Comparison of ENCODE assay signal across 11 cellular contexts in genomic region chr3:57130426-57131209, GRCh38. TPM values are rescaled to one million over a fixed set of nuclear protein-coding genes. Genes with fewer than 3 reads are reported as not detected.
DNase-seq lines count a peak whose midpoint lies in the region; ATAC-seq, FAIRE-seq and TF ChIP-seq lines count a peak whose summit lies in the region.
"Had no signal": no experiment of that assay in that cellular context is flagged by ENCODE, and none has a peak within 500 bp of the region (broad histone marks: within the 10 kb centered on the region; RNA-seq: fewer than 3 reads in every experiment).

No MANE protein-coding gene starts in this region.

- ATAC-seq in natural killer cell (peak; percentile 18 to 74 (median 33)), HG03378 (IDR thresholded peaks at IDR 0.05; ENCODE audit: unreplicated experiment) (no peak), HG03159 (IDR thresholded peaks at IDR 0.05; ENCODE audit: unreplicated experiment) (no peak), HG03175 (IDR thresholded peaks at IDR 0.05; ENCODE audit: unreplicated experiment) (no peak), HG03025 (IDR thresholded peaks at IDR 0.05; ENCODE audit: low FRiP score, unreplicated experiment) (no peak)
- ATAC-seq: lower lobe of right lung had no signal

- TF ChIP-seq CTCF in bronchial epithelial cell (IDR thresholded peaks at IDR 0.05; ENCODE audit: insufficient read depth, low read length, severe bottlenecking) (no peak), natural killer cell (IDR thresholded peaks at IDR 0.05) (no peak)

- DNase-seq in ELF-1 (ENCODE audit: low read depth, low spot score): peak; percentile 99
- peak; percentile 39 for DNase-seq in NCI-H2029 treated with DMSO at 0.1 percent for 48 hours (lab: John Stamatoyannopoulos, UW)
- DNase-seq in bronchial epithelial cell (ENCODE audit: low read depth): no peak
- DNase-seq in natural killer cell: no peak
- DNase-seq: lower lobe of right lung, Peyer's patch had no signal

- peaks cover 0 to 3% of the 10 kb centered on the region in 2 donors for H3K27me3 Mint-ChIP-seq in natural killer cell (ENCODE audit: low read depth in 2 of 2)

- H3K4me3 Mint-ChIP-seq in natural killer cell: peak overlapping the region; percentile 42
- H3K4me3 Mint-ChIP-seq: activated naive CD4-positive, alpha-beta T cell treated with anti-CD3 and anti-CD28 coated beads, Interleukin-2, amount 50 U/mL, for 24 hours had no signal

- no peaks in the 10 kb centered on the region for H3K36me3 ChIP-seq in bronchial epithelial cell (ENCODE audit: control insufficient read depth, insufficient read depth, low read length)
- H3K36me3 ChIP-seq: lower lobe of right lung, Peyer's patch had no signal

- H3K27me3 ChIP-seq in bronchial epithelial cell (ENCODE audit: control insufficient read depth, insufficient read depth, low read length): no peaks in the 10 kb centered on the region
- H3K27me3 ChIP-seq: Peyer's patch had no signal

- H3K4me3 ChIP-seq in bronchial epithelial cell (ENCODE audit: low read depth, low read length): no peak overlapping the region
- H3K4me3 ChIP-seq: lower lobe of right lung, Peyer's patch had no signal

- peak overlapping the region; percentile 47 to 51 for H3K27ac Mint-ChIP-seq in natural killer cell
- H3K27ac Mint-ChIP-seq: activated naive CD4-positive, alpha-beta T cell treated with anti-CD3 and anti-CD28 coated beads, Interleukin-2, amount 50 U/mL, for 24 hours had no signal

- intact Hi-C loops in natural killer cell (cut with micrococcal nuclease): no loop called here

- no peaks in the 10 kb centered on the region for H3K9me3 Mint-ChIP-seq in natural killer cell
- H3K9me3 Mint-ChIP-seq: activated naive CD4-positive, alpha-beta T cell treated with anti-CD3 and anti-CD28 coated beads, Interleukin-2, amount 50 U/mL, for 24 hours had no signal

- H3K4me1 Mint-ChIP-seq in natural killer cell: peaks cover 9% of the 10 kb centered on the region in 2 donors
- H3K4me1 Mint-ChIP-seq: activated naive CD4-positive, alpha-beta T cell treated with anti-CD3 and anti-CD28 coated beads, Interleukin-2, amount 50 U/mL, for 24 hours had no signal

- FAIRE-seq in bronchial epithelial cell (lab: Jason Lieb, UNC): peak; percentile 70

- no peaks in the 10 kb centered on the region for H3K36me3 Mint-ChIP-seq in natural killer cell
- H3K36me3 Mint-ChIP-seq: activated naive CD4-positive, alpha-beta T cell treated with anti-CD3 and anti-CD28 coated beads, Interleukin-2, amount 50 U/mL, for 24 hours had no signal

RNA-seq across cellular contexts. Expression of gene IL17RD, which starts 34.5 kb away (rescaled TPM):
- total RNA-seq in bronchial epithelial cell (1.1 and 2.3 TPM in 2 replicates), natural killer cell (under 1 TPM in 2 of 3 donors, not detected in 1; 0.05 to 0.08 TPM)

Comparison
In these comparisons a context has a peak if more than half of its experiments do, and no peak if none do; other contexts are left out.
1. DNase-seq: peak in ELF-1 (single experiment) and NCI-H2029 treated with DMSO at 0.1 percent for 48 hours (single experiment); none in bronchial epithelial cell (single experiment) and natural killer cell (single experiment).
2. ATAC-seq: peak in natural killer cell (3 of 3); none in HG03378 (single experiment), HG03159 (single experiment), HG03175 (single experiment) and HG03025 (single experiment).